Comparison of ENCODE assay signal across 17 cellular contexts in the genomic region with DNA sequence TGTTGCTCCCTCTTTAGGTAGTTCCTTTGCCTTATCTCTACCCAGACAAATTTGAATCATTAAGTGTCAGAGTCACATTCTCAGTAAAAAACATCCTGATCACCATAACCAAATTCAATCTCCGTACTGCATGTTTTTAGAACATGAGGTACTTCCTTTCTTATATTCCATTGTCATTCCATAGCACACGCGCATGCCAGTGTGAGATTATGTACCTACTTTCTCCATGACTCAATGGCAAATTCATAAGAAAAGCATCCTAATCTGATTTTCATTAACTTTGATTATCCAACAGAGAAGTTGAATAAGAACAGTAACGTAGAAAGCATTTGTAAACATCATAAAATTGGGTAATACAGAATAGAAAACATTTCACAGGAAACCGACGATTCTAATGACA.
DNase-seq lines count a peak whose midpoint lies in the region; ATAC-seq, FAIRE-seq and TF ChIP-seq lines count a peak whose summit lies in the region.
"Had no signal": no experiment of that assay in that cellular context is flagged by ENCODE, and none has a peak within 500 bp of the region (broad histone marks: within the 10 kb centered on the region; RNA-seq: fewer than 3 reads in every experiment).

No MANE protein-coding gene starts in this region.

- H3K36me3 ChIP-seq in PC-3 (ENCODE audit: low read depth, low read length) (no peaks in the 10 kb centered on the region), endothelial cell of umbilical vein (ENCODE audit: control insufficient read depth in 2 of 2, extremely low read depth in 1 of 2, insufficient read depth in 2 of 2, low read length in 2 of 2) (no peaks in the 10 kb centered on the region)
- H3K36me3 ChIP-seq: Peyer's patch had no signal

- intact Hi-C loops in PC-3 (cut with micrococcal nuclease) = no loop called here
- intact Hi-C loops in endothelial cell of umbilical vein (cut with micrococcal nuclease) = loop anchor here (1.0 to 2.0 kb wide), 3 partner anchors 157 to 346 kb away; no protein-coding TSS in a partner anchor

- BruUV-seq in PC-3 (replicated peaks; lab: Mats Ljungman, UMichigan) (no TSS peak), endothelial cell of umbilical vein (replicated peaks; lab: Mats Ljungman, UMichigan) (no TSS peak)

- no peaks in the 10 kb centered on the region for H3F3A ChIP-seq in PC-3 (ENCODE audit: low read length, unreplicated experiment)

- peak overlapping the region; percentile 15; the same call in 1 of the 2 replicates for H3K27ac ChIP-seq in PC-3 (ENCODE audit: low read length)
- H3K27ac ChIP-seq in endothelial cell of umbilical vein (ENCODE audit: insufficient read depth, low read depth, low read length) = peak overlapping the region; percentile 92
- H3K27ac ChIP-seq: GM23248, Peyer's patch had no signal

- no peak overlapping the region for H3K4me3 Mint-ChIP-seq in activated T-cell treated with anti-CD3 and anti-CD28 coated beads, Interleukin-2, amount 50 U/mL, for 24 hours

- no peak for TF ChIP-seq CTCF in PC-3 (conservative IDR thresholded peaks at IDR 0.05; ENCODE audit: low read depth, low read length)
- no peak for TF ChIP-seq CTCF in endothelial cell of umbilical vein (IDR thresholded peaks at IDR 0.05; ENCODE audit: extremely low read depth in 1 of 2, insufficient read depth in 1 of 2, low read depth in 1 of 2, low read length in 2 of 2)

- H3K79me2 ChIP-seq in PC-3 (ENCODE audit: low read length) (no peaks in the 10 kb centered on the region), endothelial cell of umbilical vein (ENCODE audit: control insufficient read depth, insufficient read depth, low read length) (peaks cover 11% of the 10 kb centered on the region)

- no peaks in the 10 kb centered on the region for H3K9me1 ChIP-seq in endothelial cell of umbilical vein (replicated peaks; ENCODE audit: control insufficient read depth, extremely low read depth, insufficient read depth, low read length)

- H3K9me3 ChIP-seq in PC-3 (ENCODE audit: low read length) (no peaks in the 10 kb centered on the region), endothelial cell of umbilical vein (replicated peaks; ENCODE audit: control insufficient read depth, insufficient read depth, low read length) (no peaks in the 10 kb centered on the region)
- H3K9me3 ChIP-seq: Peyer's patch had no signal

- H3K4me1 ChIP-seq in PC-3 (ENCODE audit: insufficient read depth, low read length) (peaks cover 5% of the 10 kb centered on the region; the same call in 1 of the 2 replicates), endothelial cell of umbilical vein (ENCODE audit: control insufficient read depth, extremely low read depth, insufficient read depth, low read length) (peaks cover 17% of the 10 kb centered on the region)
- H3K4me1 ChIP-seq: Peyer's patch had no signal

- TF ChIP-seq POLR2A in endothelial cell of umbilical vein (IDR thresholded peaks at IDR 0.05; ENCODE audit: low read depth, low read length) = no peak

- peak; percentile 4 for FAIRE-seq in endothelial cell of umbilical vein (lab: Jason Lieb, UNC)
- FAIRE-seq: GM12892, GM19239 had no signal

- no peaks in the 10 kb centered on the region for H3K4me1 Mint-ChIP-seq in activated T-cell treated with anti-CD3 and anti-CD28 coated beads, Interleukin-2, amount 50 U/mL, for 24 hours (ENCODE audit: low read depth)

- H2AFZ ChIP-seq in PC-3 (ENCODE audit: low read length) (peak overlapping the region; percentile 33; the same call in 1 of the 2 replicates), endothelial cell of umbilical vein (ENCODE audit: low read depth, low read length) (peak overlapping the region; percentile 16)
- H2AFZ ChIP-seq: GM23248 had no signal

- no peak for ATAC-seq in PC-3

- peak; percentile 1 for DNase-seq in EH (ENCODE audit: low read depth)
- peak; percentile 57 for DNase-seq in PC-3
- peak; percentile 72 for DNase-seq in endothelial cell of umbilical vein (ENCODE audit: low read depth, low spot score)
- peak; percentile 81 for DNase-seq in iris pigment epithelial cell (ENCODE audit: low read depth)
- DNase-seq in inferior parietal cortex (ENCODE audit: extremely low spot score) = no peak
- DNase-seq in NCI-H345 (lab: John Stamatoyannopoulos, UW) = no peak
- DNase-seq in activated T-cell treated with anti-CD3 and anti-CD28 coated beads, Interleukin-2, amount 50 U/mL, for 24 hours = no peak
- no peak for DNase-seq in MV-4-11 (lab: John Stamatoyannopoulos, UW)
- DNase-seq: GM23248, KBM-7, NCI-H1092 treated with DMSO at 0.1 percent for 48 hours, NCI-H1694 treated with DMSO at 0.1 percent for 48 hours, NCI-H774, Peyer's patch, Right ventricle myocardium superior had no signal

- dilution Hi-C loops in endothelial cell of umbilical vein (cut with MboI; ENCODE audit: extremely low pct_ligation_motif_present, low sequenced_read_pairs) = no loop called here

- POLR2A ChIA-PET in PC-3 (lab: Charles Lee; ENCODE audit: unreplicated experiment) = no interaction called here
- POLR2A ChIA-PET in endothelial cell of umbilical vein (lab: Charles Lee) = no interaction called here

- H3K9ac ChIP-seq in PC-3 (ENCODE audit: low read length) (no peak overlapping the region), endothelial cell of umbilical vein (replicated peaks; ENCODE audit: extremely low read depth, insufficient read depth, low read length) (peak overlapping the region; percentile 95)
- H3K9ac ChIP-seq: GM23248 had no signal

- H3K27me3 ChIP-seq in PC-3 (ENCODE audit: low read length) (no peaks in the 10 kb centered on the region), endothelial cell of umbilical vein (ENCODE audit: control insufficient read depth in 2 of 2, insufficient read depth in 2 of 2, low read length in 2 of 2) (no peaks in the 10 kb centered on the region)
- H3K27me3 ChIP-seq: Peyer's patch had no signal

- no peaks in the 10 kb centered on the region for H3K27me3 Mint-ChIP-seq in activated T-cell treated with anti-CD3 and anti-CD28 coated beads, Interleukin-2, amount 50 U/mL, for 24 hours

- H3K9me3 Mint-ChIP-seq in activated T-cell treated with anti-CD3 and anti-CD28 coated beads, Interleukin-2, amount 50 U/mL, for 24 hours = peaks cover 10% of the 10 kb centered on the region

- no peak overlapping the region for H3K4me3 ChIP-seq in PC-3 (ENCODE audit: low read length)
- peak overlapping the region in 2 of 3 experiments; percentile 37 to 83 for H3K4me3 ChIP-seq in endothelial cell of umbilical vein (replicated peaks in 1 of 3; ENCODE audit: insufficient read depth in 1 of 3, low read depth in 1 of 3, low read length in 3 of 3)
- H3K4me3 ChIP-seq: GM23248, Peyer's patch had no signal

- no peaks in the 10 kb centered on the region for H4K20me1 ChIP-seq in PC-3 (ENCODE audit: low read length)
- H4K20me1 ChIP-seq in endothelial cell of umbilical vein (replicated peaks; ENCODE audit: control insufficient read depth, extremely low read depth, insufficient read depth, low read length) = no peaks in the 10 kb centered on the region

- H3K36me3 Mint-ChIP-seq in activated T-cell treated with anti-CD3 and anti-CD28 coated beads, Interleukin-2, amount 50 U/mL, for 24 hours (ENCODE audit: low read depth) = no peaks in the 10 kb centered on the region

- CTCF ChIA-PET in PC-3 (lab: Charles Lee) = no interaction called here
- CTCF ChIA-PET in endothelial cell of umbilical vein (lab: Charles Lee) = no interaction called here

- no peak overlapping the region for H3K27ac Mint-ChIP-seq in activated T-cell treated with anti-CD3 and anti-CD28 coated beads, Interleukin-2, amount 50 U/mL, for 24 hours

- H3K4me2 ChIP-seq in PC-3 (ENCODE audit: low read length) (peak overlapping the region; percentile 6; the same call in 1 of the 2 replicates), endothelial cell of umbilical vein (ENCODE audit: insufficient read depth, low read length) (peak overlapping the region; percentile 88)

- no peaks in the 10 kb centered on the region for H3K9me2 ChIP-seq in PC-3 (replicated peaks; ENCODE audit: low read length)

TF ChIP-seq in endothelial cell of umbilical vein, 7 proteins besides CTCF, POLR2A, EP300 and RAD21:
- TF ChIP-seq GATA2 (IDR thresholded peaks at IDR 0.05; ENCODE audit: insufficient read depth, insufficient read length, low read depth, low read length) = peak; percentile 69
- TF ChIP-seq, protein P1, sequence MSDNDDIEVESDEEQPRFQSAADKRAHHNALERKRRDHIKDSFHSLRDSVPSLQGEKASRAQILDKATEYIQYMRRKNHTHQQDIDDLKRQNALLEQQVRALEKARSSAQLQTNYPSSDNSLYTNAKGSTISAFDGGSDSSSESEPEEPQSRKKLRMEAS (IDR thresholded peaks at IDR 0.05; ENCODE audit: insufficient read depth, insufficient read length) = no peak
- no peak for TF ChIP-seq POLR2AphosphoS5 (IDR thresholded peaks at IDR 0.05; ENCODE audit: insufficient read depth, low read depth, low read length)
- TF ChIP-seq JUN (IDR thresholded peaks at IDR 0.05; ENCODE audit: borderline replicate concordance, insufficient read depth, insufficient read length, low read depth) = no peak
- TF ChIP-seq FOS (IDR thresholded peaks at IDR 0.05; ENCODE audit: borderline replicate concordance, insufficient read depth, low read length) = peak; percentile 60
- no peak for TF ChIP-seq MYC (IDR thresholded peaks at IDR 0.05; ENCODE audit: low read depth, low read length)

Comparison
In these comparisons a context has a peak if more than half of its experiments do, and no peak if none do; other contexts are left out.
1. DNase-seq: peak in EH (single experiment), PC-3 (single experiment), endothelial cell of umbilical vein (single experiment) and iris pigment epithelial cell (single experiment); none in inferior parietal cortex (single experiment), NCI-H345 (single experiment), activated T-cell treated with anti-CD3 and anti-CD28 coated beads, Interleukin-2, amount 50 U/mL, for 24 hours (single experiment) and MV-4-11 (single experiment).